ENCODE assay signal across 8 cellular contexts in the genomic region with DNA sequence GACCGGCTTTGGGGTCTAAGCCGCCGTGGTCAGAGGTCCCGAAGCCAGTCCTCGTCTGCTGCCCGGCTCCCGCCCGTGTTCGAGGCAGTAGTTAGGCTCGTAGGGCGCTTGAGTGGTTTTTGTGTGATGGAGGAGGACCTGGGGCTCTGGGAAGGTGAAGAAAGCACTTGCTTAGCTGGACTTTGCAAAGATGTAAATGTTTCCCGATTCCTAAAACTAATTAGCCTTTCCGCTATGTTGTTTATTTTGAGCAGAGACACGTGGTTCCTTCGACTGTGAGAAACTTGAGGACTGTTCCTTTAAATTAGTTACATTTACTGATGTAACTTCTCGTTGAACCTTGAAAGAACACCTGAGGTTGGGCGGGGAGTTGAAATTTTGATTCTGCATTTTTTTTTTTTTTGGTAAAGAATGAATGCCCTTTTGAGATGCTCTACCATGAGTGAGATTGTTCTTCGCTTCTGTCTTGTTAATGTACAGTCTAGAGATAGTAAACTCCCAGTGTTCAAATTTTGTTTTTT. TPM values are rescaled to one million over a fixed set of nuclear protein-coding genes. Genes with fewer than 3 reads are reported as not detected.
DNase-seq lines count a peak whose midpoint lies in the region; ATAC-seq, FAIRE-seq and TF ChIP-seq lines count a peak whose summit lies in the region.

No MANE protein-coding gene starts in this region.

- peak overlapping the region; percentile 90 for H3K4me2 ChIP-seq in GM23338

- in situ Hi-C loops in astrocyte of the cerebellum (cut with HindIII; ENCODE audit: low sequenced_read_pairs) = loop anchor here (5.0 kb wide), 1 partner anchor 75 kb away; no protein-coding TSS in a partner anchor

- H3K9me3 ChIP-seq in subcutaneous abdominal adipose tissue (ENCODE audit: control insufficient read depth in 5 of 5, low read length in 5 of 5) = peaks cover 0 to 2% (median 0%) of the 10 kb centered on the region in 5 donors

- no peaks in the 10 kb centered on the region for H4K20me1 ChIP-seq in GM23338 (replicated peaks; ENCODE audit: insufficient read depth)

- peaks cover 12% of the 10 kb centered on the region; the same call in 1 of the 2 replicates for H3K27me3 ChIP-seq in GM23338 (ENCODE audit: insufficient read depth)
- H3K27me3 ChIP-seq in subcutaneous abdominal adipose tissue (ENCODE audit: control insufficient read depth in 5 of 5, insufficient read depth in 4 of 5, low read length in 5 of 5) = no peaks in the 10 kb centered on the region

- no peak for DNase-seq in GM12865 (ENCODE audit: low read depth)
- peak; percentile 55 for DNase-seq in GM23338 (ENCODE audit: low spot score)
- DNase-seq in NCI-H2029 (lab: John Stamatoyannopoulos, UW) = peak; percentile 42
- DNase-seq in astrocyte of the cerebellum (ENCODE audit: low read depth) = no peak
- DNase-seq in T-helper 9 cell = no peak
- no peak for DNase-seq in EL

- H3K4me1 Mint-ChIP-seq in GM23338 = peaks cover 19% of the 10 kb centered on the region

- peaks cover 13% of the 10 kb centered on the region for H3K4me1 ChIP-seq in GM23338 (ENCODE audit: insufficient read depth)
- peaks cover 0 to 31% (median 25%) of the 10 kb centered on the region in 5 donors for H3K4me1 ChIP-seq in subcutaneous abdominal adipose tissue (ENCODE audit: control insufficient read depth in 5 of 5, insufficient read depth in 5 of 5, low read length in 5 of 5)

- H3K36me3 Mint-ChIP-seq in GM23338 (ENCODE audit: low read depth) = peaks cover 23% of the 10 kb centered on the region

- H3K9me2 ChIP-seq in GM23338 (ENCODE audit: insufficient read depth) = no peaks in the 10 kb centered on the region

- peaks cover 23% of the 10 kb centered on the region for H3K9me3 Mint-ChIP-seq in GM23338

- H3K79me2 ChIP-seq in GM23338 (replicated peaks; ENCODE audit: insufficient read depth) = peaks cover 48% of the 10 kb centered on the region

- peaks cover 3% of the 10 kb centered on the region for H3K27me3 Mint-ChIP-seq in GM23338 (ENCODE audit: insufficient read depth, low read depth, poor library complexity)

- peak overlapping the region; percentile 92 to 98 (median 97) for H3K9ac ChIP-seq in subcutaneous abdominal adipose tissue (ENCODE audit: low read length in 5 of 5)

- peak overlapping the region; percentile 95 for H2AFZ ChIP-seq in GM23338

- no peak for ATAC-seq in GM23338

- peak overlapping the region; percentile 90 for H3K4me3 Mint-ChIP-seq in GM23338

- TF ChIP-seq CTCF in GM12865 (IDR thresholded peaks at IDR 0.05; ENCODE audit: insufficient read depth, low read depth, low read length, missing control alignments) (no peak), GM23338 (conservative IDR thresholded peaks at IDR 0.05; ENCODE audit: low read depth in 2 of 2) (no peak), astrocyte of the cerebellum (IDR thresholded peaks at IDR 0.05; ENCODE audit: low read depth, low read length, missing control alignments) (no peak)

- H3K4me3 ChIP-seq in GM12865 (ENCODE audit: low read depth, low read length) = peak overlapping the region; percentile 99
- H3K4me3 ChIP-seq in GM23338 = peak overlapping the region; percentile 68
- peak overlapping the region; percentile 63 for H3K4me3 ChIP-seq in astrocyte of the cerebellum (ENCODE audit: low read depth, low read length)
- H3K4me3 ChIP-seq in subcutaneous abdominal adipose tissue (ENCODE audit: low read depth in 1 of 5, low read length in 5 of 5) = peak overlapping the region; percentile 89 to 98 (median 94)

- peak overlapping the region; percentile 96 for H3K27ac Mint-ChIP-seq in GM23338

- H3K36me3 ChIP-seq in GM23338 (ENCODE audit: insufficient read depth) (no peaks in the 10 kb centered on the region), subcutaneous abdominal adipose tissue (ENCODE audit: control insufficient read depth in 5 of 5, insufficient read depth in 5 of 5, low read length in 5 of 5) (no peaks in the 10 kb centered on the region)

- FAIRE-seq in islet of Langerhans (lab: Jason Lieb, UNC) = peak; percentile 38

- peak overlapping the region; percentile 85 for H3K27ac ChIP-seq in GM23338 (ENCODE audit: low read depth)
- H3K27ac ChIP-seq in subcutaneous abdominal adipose tissue (ENCODE audit: low read depth, low read length) = peak overlapping the region; percentile 94

- H3F3A ChIP-seq in GM23338 (replicated peaks; ENCODE audit: low read depth) = no peaks in the 10 kb centered on the region; the same call in 1 of the 2 replicates

TF ChIP-seq in GM23338, 12 proteins besides CTCF, POLR2A, EP300 and RAD21:
- TF ChIP-seq POLR2AphosphoS5 (IDR thresholded peaks at IDR 0.05; ENCODE audit: low read depth) (no peak), EZH2phosphoT487 (IDR thresholded peaks at IDR 0.05; ENCODE audit: unreplicated experiment) (no peak), EZH2 (IDR thresholded peaks at IDR 0.05; ENCODE audit: low read depth, unreplicated experiment) (no peak), STAT1 (IDR thresholded peaks at IDR 0.05; ENCODE audit: unreplicated experiment) (no peak), ZNF114 (CRISPR knock-in tag; IDR thresholded peaks at IDR 0.05) (no peak), NANOG (IDR thresholded peaks at IDR 0.05; ENCODE audit: borderline replicate concordance) (no peak)
- TF ChIP-seq, protein P1, sequence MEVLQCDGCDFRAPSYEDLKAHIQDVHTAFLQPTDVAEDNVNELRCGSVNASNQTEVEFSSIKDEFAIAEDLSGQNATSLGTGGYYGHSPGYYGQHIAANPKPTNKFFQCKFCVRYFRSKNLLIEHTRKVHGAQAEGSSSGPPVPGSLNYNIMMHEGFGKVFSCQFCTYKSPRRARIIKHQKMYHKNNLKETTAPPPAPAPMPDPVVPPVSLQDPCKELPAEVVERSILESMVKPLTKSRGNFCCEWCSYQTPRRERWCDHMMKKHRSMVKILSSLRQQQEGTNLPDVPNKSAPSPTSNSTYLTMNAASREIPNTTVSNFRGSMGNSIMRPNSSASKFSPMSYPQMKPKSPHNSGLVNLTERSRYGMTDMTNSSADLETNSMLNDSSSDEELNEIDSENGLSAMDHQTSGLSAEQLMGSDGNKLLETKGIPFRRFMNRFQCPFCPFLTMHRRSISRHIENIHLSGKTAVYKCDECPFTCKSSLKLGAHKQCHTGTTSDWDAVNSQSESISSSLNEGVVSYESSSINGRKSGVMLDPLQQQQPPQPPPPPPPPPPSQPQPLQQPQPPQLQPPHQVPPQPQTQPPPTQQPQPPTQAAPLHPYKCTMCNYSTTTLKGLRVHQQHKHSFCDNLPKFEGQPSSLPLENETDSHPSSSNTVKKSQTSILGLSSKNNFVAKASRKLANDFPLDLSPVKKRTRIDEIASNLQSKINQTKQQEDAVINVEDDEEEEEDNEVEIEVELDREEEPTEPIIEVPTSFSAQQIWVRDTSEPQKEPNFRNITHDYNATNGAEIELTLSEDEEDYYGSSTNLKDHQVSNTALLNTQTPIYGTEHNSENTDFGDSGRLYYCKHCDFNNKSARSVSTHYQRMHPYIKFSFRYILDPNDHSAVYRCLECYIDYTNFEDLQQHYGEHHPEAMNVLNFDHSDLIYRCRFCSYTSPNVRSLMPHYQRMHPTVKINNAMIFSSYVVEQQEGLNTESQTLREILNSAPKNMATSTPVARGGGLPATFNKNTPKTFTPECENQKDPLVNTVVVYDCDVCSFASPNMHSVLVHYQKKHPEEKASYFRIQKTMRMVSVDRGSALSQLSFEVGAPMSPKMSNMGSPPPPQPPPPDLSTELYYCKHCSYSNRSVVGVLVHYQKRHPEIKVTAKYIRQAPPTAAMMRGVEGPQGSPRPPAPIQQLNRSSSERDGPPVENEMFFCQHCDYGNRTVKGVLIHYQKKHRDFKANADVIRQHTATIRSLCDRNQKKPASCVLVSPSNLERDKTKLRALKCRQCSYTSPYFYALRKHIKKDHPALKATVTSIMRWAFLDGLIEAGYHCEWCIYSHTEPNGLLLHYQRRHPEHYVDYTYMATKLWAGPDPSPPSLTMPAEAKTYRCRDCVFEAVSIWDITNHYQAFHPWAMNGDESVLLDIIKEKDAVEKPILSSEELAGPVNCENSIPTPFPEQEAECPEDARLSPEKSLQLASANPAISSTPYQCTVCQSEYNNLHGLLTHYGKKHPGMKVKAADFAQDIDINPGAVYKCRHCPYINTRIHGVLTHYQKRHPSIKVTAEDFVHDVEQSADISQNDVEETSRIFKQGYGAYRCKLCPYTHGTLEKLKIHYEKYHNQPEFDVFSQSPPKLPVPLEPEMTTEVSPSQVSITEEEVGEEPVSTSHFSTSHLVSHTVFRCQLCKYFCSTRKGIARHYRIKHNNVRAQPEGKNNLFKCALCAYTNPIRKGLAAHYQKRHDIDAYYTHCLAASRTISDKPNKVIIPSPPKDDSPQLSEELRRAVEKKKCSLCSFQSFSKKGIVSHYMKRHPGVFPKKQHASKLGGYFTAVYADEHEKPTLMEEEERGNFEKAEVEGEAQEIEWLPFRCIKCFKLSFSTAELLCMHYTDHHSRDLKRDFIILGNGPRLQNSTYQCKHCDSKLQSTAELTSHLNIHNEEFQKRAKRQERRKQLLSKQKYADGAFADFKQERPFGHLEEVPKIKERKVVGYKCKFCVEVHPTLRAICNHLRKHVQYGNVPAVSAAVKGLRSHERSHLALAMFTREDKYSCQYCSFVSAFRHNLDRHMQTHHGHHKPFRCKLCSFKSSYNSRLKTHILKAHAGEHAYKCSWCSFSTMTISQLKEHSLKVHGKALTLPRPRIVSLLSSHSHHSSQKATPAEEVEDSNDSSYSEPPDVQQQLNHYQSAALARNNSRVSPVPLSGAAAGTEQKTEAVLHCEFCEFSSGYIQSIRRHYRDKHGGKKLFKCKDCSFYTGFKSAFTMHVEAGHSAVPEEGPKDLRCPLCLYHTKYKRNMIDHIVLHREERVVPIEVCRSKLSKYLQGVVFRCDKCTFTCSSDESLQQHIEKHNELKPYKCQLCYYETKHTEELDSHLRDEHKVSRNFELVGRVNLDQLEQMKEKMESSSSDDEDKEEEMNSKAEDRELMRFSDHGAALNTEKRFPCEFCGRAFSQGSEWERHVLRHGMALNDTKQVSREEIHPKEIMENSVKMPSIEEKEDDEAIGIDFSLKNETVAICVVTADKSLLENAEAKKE (CRISPR knock-in tag; IDR thresholded peaks at IDR 0.05) = no peak
- TF ChIP-seq, protein P2, sequence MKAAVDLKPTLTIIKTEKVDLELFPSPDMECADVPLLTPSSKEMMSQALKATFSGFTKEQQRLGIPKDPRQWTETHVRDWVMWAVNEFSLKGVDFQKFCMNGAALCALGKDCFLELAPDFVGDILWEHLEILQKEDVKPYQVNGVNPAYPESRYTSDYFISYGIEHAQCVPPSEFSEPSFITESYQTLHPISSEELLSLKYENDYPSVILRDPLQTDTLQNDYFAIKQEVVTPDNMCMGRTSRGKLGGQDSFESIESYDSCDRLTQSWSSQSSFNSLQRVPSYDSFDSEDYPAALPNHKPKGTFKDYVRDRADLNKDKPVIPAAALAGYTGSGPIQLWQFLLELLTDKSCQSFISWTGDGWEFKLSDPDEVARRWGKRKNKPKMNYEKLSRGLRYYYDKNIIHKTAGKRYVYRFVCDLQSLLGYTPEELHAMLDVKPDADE (IDR thresholded peaks at IDR 0.05) = no peak

RNA-seq across cellular contexts. Expression of a gene that starts 33.9 kb away (rescaled TPM):
- 8.5 and 10.9 TPM in 2 replicates for total RNA-seq in GM23338 (2014; rRNA removed; shearing (Covaris generic))
- polyA plus RNA-seq in GM23338 (2016; fragmentation: Nextera tagmentation; extraction: Ambion mirVana) = 8.6 and 9.5 TPM in 2 replicates

Comparison
In these comparisons a context has a peak if more than half of its experiments do, and no peak if none do; other contexts are left out.
1. DNase-seq: peak in GM23338 (single experiment) and NCI-H2029 (single experiment); none in GM12865 (single experiment), astrocyte of the cerebellum (single experiment), T-helper 9 cell (single experiment) and EL (single experiment).
2. Peak in every context shown above with its lines, with median percentiles within 50 percentile points of each other: H3K4me3 ChIP-seq.